Comparison of ENCODE assay signal across 1 cellular context in genomic region chr12:108363165-108363564, GRCh38.
TF ChIP-seq lines count a peak whose summit lies in the region.

No MANE protein-coding gene starts in this region.

TF ChIP-seq in HepG2, 621 proteins besides CTCF, POLR2A, EP300 and RAD21 (continued from another document):
- TF ChIP-seq, protein P1, sequence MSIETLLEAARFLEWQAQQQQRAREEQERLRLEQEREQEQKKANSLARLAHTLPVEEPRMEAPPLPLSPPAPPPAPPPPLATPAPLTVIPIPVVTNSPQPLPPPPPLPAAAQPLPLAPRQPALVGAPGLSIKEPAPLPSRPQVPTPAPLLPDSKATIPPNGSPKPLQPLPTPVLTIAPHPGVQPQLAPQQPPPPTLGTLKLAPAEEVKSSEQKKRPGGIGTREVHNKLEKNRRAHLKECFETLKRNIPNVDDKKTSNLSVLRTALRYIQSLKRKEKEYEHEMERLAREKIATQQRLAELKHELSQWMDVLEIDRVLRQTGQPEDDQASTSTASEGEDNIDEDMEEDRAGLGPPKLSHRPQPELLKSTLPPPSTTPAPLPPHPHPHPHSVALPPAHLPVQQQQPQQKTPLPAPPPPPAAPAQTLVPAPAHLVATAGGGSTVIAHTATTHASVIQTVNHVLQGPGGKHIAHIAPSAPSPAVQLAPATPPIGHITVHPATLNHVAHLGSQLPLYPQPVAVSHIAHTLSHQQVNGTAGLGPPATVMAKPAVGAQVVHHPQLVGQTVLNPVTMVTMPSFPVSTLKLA (IDR thresholded peaks at IDR 0.05) = peak; percentile 51
- TF ChIP-seq CREB1 (IDR thresholded peaks at IDR 0.05) (peak; percentile 65; the same call in 1 of the 2 replicates), CREB1 (CRISPR knock-in tag; IDR thresholded peaks at IDR 0.05) (no peak)
